17 cellular contexts compared by ENCODE assay signal in the genomic region with DNA sequence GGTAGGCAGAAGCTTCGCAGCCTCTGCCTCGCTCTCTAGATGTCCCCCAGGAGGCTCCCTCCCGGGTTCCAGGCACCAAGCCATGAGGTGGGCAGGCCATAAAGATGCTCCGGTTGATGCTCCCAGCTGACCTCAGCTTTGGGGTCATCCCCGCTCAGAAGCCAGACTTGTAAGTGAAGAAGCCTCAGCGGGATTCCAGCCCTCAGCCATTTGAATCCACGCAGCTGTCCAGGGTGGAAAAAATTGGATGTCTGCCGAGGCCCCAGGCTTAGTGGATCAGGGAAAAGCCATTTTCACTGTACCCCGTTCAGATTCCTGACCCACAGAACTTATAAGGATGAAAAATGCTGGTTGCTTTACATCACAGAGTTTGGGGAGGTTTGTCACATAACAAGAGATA. TPM values are rescaled to one million over a fixed set of nuclear protein-coding genes. Genes with fewer than 3 reads are reported as not detected.
DNase-seq lines count a peak whose midpoint lies in the region; ATAC-seq and TF ChIP-seq lines count a peak whose summit lies in the region.
"Had no signal": no experiment of that assay in that cellular context is flagged by ENCODE, and none has a peak within 500 bp of the region (broad histone marks: within the 10 kb centered on the region; RNA-seq: fewer than 3 reads in every experiment).

No MANE protein-coding gene starts in this region.

- peaks cover 12% of the 10 kb centered on the region for H3K27me3 Mint-ChIP-seq in activated naive CD4-positive, alpha-beta T cell treated with anti-CD3 and anti-CD28 coated beads for 36 hours (ENCODE audit: low read depth)
- H3K27me3 Mint-ChIP-seq in progenitor cell of endocrine pancreas = no peaks in the 10 kb centered on the region

- no peak overlapping the region for H3K56ac ChIP-seq in IMR-90 (ENCODE audit: extremely low read depth, insufficient read depth, low read length)

- no peak overlapping the region for H2BK5ac ChIP-seq in IMR-90 (ENCODE audit: low read depth, low read length, poor library complexity, severe bottlenecking)

- POLR2A ChIA-PET in IMR-90 (lab: Charles Lee; ENCODE audit: unreplicated experiment) = no interaction called here

- H2BK20ac ChIP-seq in IMR-90 (ENCODE audit: low read depth, low read length) = no peak overlapping the region

- H3K4me1 ChIP-seq in IMR-90 (ENCODE audit: control insufficient read depth, insufficient read depth, low read length) (no peaks in the 10 kb centered on the region), parathyroid adenoma (no peaks in the 10 kb centered on the region)
- H3K4me1 ChIP-seq: A549, Caco-2 had no signal

- H3K4ac ChIP-seq in IMR-90 (ENCODE audit: low read depth, low read length) = no peak overlapping the region

- WGBS in IMR-90 (ENCODE audit: extremely low coverage in 2 of 2, insufficient read length in 1 of 2), 2 experiments = 52% methylated on average over 6 of the region's 9 CpGs; no CpG with 5 or more reads in 1 of the 2 experiments

- no peak overlapping the region for H4K91ac ChIP-seq in IMR-90 (ENCODE audit: insufficient read depth, low read depth, low read length)

- no peak overlapping the region for H3K27ac Mint-ChIP-seq in activated naive CD4-positive, alpha-beta T cell treated with anti-CD3 and anti-CD28 coated beads for 36 hours
- H3K27ac Mint-ChIP-seq in progenitor cell of endocrine pancreas = no peak overlapping the region
- H3K27ac Mint-ChIP-seq: CD14-positive monocyte; CD8-positive, alpha-beta memory T cell; HFFc6 had no signal

- TF ChIP-seq POLR2A in IMR-90 (IDR thresholded peaks at IDR 0.05; ENCODE audit: low read depth, low read length) = no peak

- H3K27ac ChIP-seq in IMR-90 (ENCODE audit: insufficient read depth, low read length) = no peak overlapping the region
- no peak overlapping the region for H3K27ac ChIP-seq in parathyroid adenoma
- H3K27ac ChIP-seq: A549 had no signal

- no peak for DNase-seq in IMR-90
- peak; percentile 47 for DNase-seq in LHCN-M2 (ENCODE audit: low read depth)
- peak; percentile 4 for DNase-seq in fibroblast of villous mesenchyme (ENCODE audit: low read depth)
- DNase-seq in nucleus accumbens (lab: John Stamatoyannopoulos, UW) = no peak
- no peak for DNase-seq in activated naive CD4-positive, alpha-beta T cell treated with anti-CD3 and anti-CD28 coated beads for 36 hours
- no peak for DNase-seq in progenitor cell of endocrine pancreas (ENCODE audit: low spot score, unreplicated experiment)
- DNase-seq: Caco-2; CD8-positive, alpha-beta memory T cell; HCEC 1CT; HFFc6 had no signal

- no peaks in the 10 kb centered on the region for H3K79me2 ChIP-seq in parathyroid adenoma

- H3K18ac ChIP-seq in IMR-90 (ENCODE audit: low read depth, low read length) = no peak overlapping the region

- H3K23ac ChIP-seq in IMR-90 (ENCODE audit: low read depth, low read length) = no peak overlapping the region

- no peak overlapping the region for H2BK120ac ChIP-seq in IMR-90 (ENCODE audit: low read depth, low read length)

- H3K36me3 ChIP-seq in IMR-90 (ENCODE audit: control insufficient read depth, insufficient read depth, low read length) (no peaks in the 10 kb centered on the region), parathyroid adenoma (ENCODE audit: control insufficient read depth, insufficient read depth, low read length) (no peaks in the 10 kb centered on the region)

- no peak overlapping the region for H3K14ac ChIP-seq in IMR-90 (replicated peaks; ENCODE audit: low read depth, low read length)

- H3K27me3 ChIP-seq in IMR-90 (ENCODE audit: control insufficient read depth, insufficient read depth, low read length) (peaks cover 12% of the 10 kb centered on the region), parathyroid adenoma (ENCODE audit: control insufficient read depth, insufficient read depth, low read length) (no peaks in the 10 kb centered on the region)

- no peak for TF ChIP-seq RAD21 in IMR-90 (IDR thresholded peaks at IDR 0.05; ENCODE audit: low read length)

- no peaks in the 10 kb centered on the region for H3K79me1 ChIP-seq in IMR-90 (ENCODE audit: low read depth in 1 of 2, low read length in 2 of 2)

- no TSS peak for BruUV-seq in IMR-90 (replicated peaks; lab: Mats Ljungman, UMichigan)

- H2AK9ac ChIP-seq in IMR-90 (replicated peaks; ENCODE audit: low read depth, low read length, poor library complexity) = no peak overlapping the region

- no peak overlapping the region for H2AK5ac ChIP-seq in IMR-90 (ENCODE audit: low read depth, low read length)

- CTCF ChIA-PET in IMR-90 (lab: Yijun Ruan, JAX) = interaction anchor here (1.6 kb wide), 1 partner anchor 12 kb away, joined by 11 read pairs; no protein-coding TSS in a partner anchor
- CTCF ChIA-PET in activated naive CD4-positive, alpha-beta T cell treated with anti-CD3 and anti-CD28 coated beads for 36 hours (lab: Charles Lee) = no interaction called here

- H2BK15ac ChIP-seq in IMR-90 (ENCODE audit: low read depth, low read length) = no peak overlapping the region

- no peak overlapping the region for H4K8ac ChIP-seq in IMR-90 (ENCODE audit: low read depth in 2 of 2, low read length in 2 of 2)

- H3K4me3 Mint-ChIP-seq in activated naive CD4-positive, alpha-beta T cell treated with anti-CD3 and anti-CD28 coated beads for 36 hours = no peak overlapping the region
- H3K4me3 Mint-ChIP-seq in progenitor cell of endocrine pancreas (ENCODE audit: low read depth) = no peak overlapping the region
- H3K4me3 Mint-ChIP-seq: CD14-positive monocyte; CD8-positive, alpha-beta memory T cell; HFFc6 had no signal

- peaks cover 8% of the 10 kb centered on the region for H3K9me3 Mint-ChIP-seq in activated naive CD4-positive, alpha-beta T cell treated with anti-CD3 and anti-CD28 coated beads for 36 hours
- peaks cover 4% of the 10 kb centered on the region for H3K9me3 Mint-ChIP-seq in progenitor cell of endocrine pancreas (ENCODE audit: low read depth)

- H3K9ac ChIP-seq in IMR-90 (ENCODE audit: low read depth, low read length) (no peak overlapping the region), parathyroid adenoma (no peak overlapping the region)

- H3K9me1 ChIP-seq in IMR-90 (ENCODE audit: insufficient read depth, low read length) = no peaks in the 10 kb centered on the region

- in situ Hi-C loops in IMR-90 (cut with MboI; ENCODE audit: low sequenced_read_pairs) = no loop called here

- peak overlapping the region; percentile 21 for H2AFZ ChIP-seq in IMR-90 (replicated peaks; ENCODE audit: low read length, poor library complexity)
- peak overlapping the region; percentile 16 for H2AFZ ChIP-seq in parathyroid adenoma

- H3K4me2 ChIP-seq in IMR-90 (ENCODE audit: low read depth, low read length) = no peak overlapping the region
- no peak overlapping the region for H3K4me2 ChIP-seq in parathyroid adenoma (ENCODE audit: low read length)
- H3K4me2 ChIP-seq: A549 had no signal

- H3K36me3 Mint-ChIP-seq in activated naive CD4-positive, alpha-beta T cell treated with anti-CD3 and anti-CD28 coated beads for 36 hours (ENCODE audit: low read depth) = peaks cover 2% of the 10 kb centered on the region
- no peaks in the 10 kb centered on the region for H3K36me3 Mint-ChIP-seq in progenitor cell of endocrine pancreas (ENCODE audit: insufficient read depth)
- H3K36me3 Mint-ChIP-seq: CD14-positive monocyte had no signal

- dilution Hi-C loops in IMR-90 (cut with HindIII; ENCODE audit: low sequenced_read_pairs, unreplicated experiment) = no loop called here

- no peaks in the 10 kb centered on the region for H4K20me1 ChIP-seq in IMR-90 (ENCODE audit: insufficient read depth, low read length)

- no peak for ATAC-seq in IMR-90 (ENCODE audit: low read depth)
- ATAC-seq: A549 had no signal

- no peaks in the 10 kb centered on the region for H3K4me1 Mint-ChIP-seq in activated naive CD4-positive, alpha-beta T cell treated with anti-CD3 and anti-CD28 coated beads for 36 hours (ENCODE audit: low read depth)
- no peaks in the 10 kb centered on the region for H3K4me1 Mint-ChIP-seq in progenitor cell of endocrine pancreas (ENCODE audit: low read depth)
- H3K4me1 Mint-ChIP-seq: CD14-positive monocyte; CD8-positive, alpha-beta memory T cell had no signal

- intact Hi-C loops in IMR-90 (cut with micrococcal nuclease) = no loop called here
- intact Hi-C loops in activated naive CD4-positive, alpha-beta T cell treated with anti-CD3 and anti-CD28 coated beads for 36 hours (cut with micrococcal nuclease) = no loop called here

- 0 out of 2 replicates have a peak, but pooled peaks cover 3% of the 10 kb centered on the region for H3K9me3 ChIP-seq in IMR-90 (ENCODE audit: control insufficient read depth, insufficient read depth, low read length)
- no peaks in the 10 kb centered on the region for H3K9me3 ChIP-seq in parathyroid adenoma (ENCODE audit: control insufficient read depth, low read length)

- H4K5ac ChIP-seq in IMR-90 (ENCODE audit: low read depth, low read length) = no peak overlapping the region

- H3K4me3 ChIP-seq in IMR-90 (ENCODE audit: insufficient read depth, low read depth, low read length) = no peak overlapping the region
- H3K4me3 ChIP-seq in fibroblast of villous mesenchyme (ENCODE audit: low read depth, low read length) = no peak overlapping the region
- H3K4me3 ChIP-seq in parathyroid adenoma (ENCODE audit: low read depth, low read length) = no peak overlapping the region
- H3K4me3 ChIP-seq: A549 had no signal

- TF ChIP-seq CTCF in IMR-90 (conservative IDR thresholded peaks at IDR 0.05; ENCODE audit: low read depth, low read length) = no peak
- no peak for TF ChIP-seq CTCF in fibroblast of villous mesenchyme (IDR thresholded peaks at IDR 0.05; ENCODE audit: insufficient read depth, low read depth, low read length)
- no peak for TF ChIP-seq CTCF in parathyroid adenoma (IDR thresholded peaks at IDR 0.05)
- no peak for TF ChIP-seq CTCF in progenitor cell of endocrine pancreas (IDR thresholded peaks at IDR 0.05; ENCODE audit: unreplicated experiment)

TF ChIP-seq in IMR-90, 13 proteins besides CTCF, POLR2A, EP300 and RAD21 (continues in another document):
- TF ChIP-seq RCOR1 (IDR thresholded peaks at IDR 0.05; ENCODE audit: insufficient replicate concordance, low read length) = no peak

RNA-seq across cellular contexts. Expression of a gene that starts 49.1 kb away (rescaled TPM):
- total RNA-seq in IMR-90 (2012; rRNA removed) = not detected in 2 replicates
- not detected in 2 replicates for polyA plus RNA-seq in IMR-90 (2012; rRNA removed)
- not detected in 2 replicates for polyA plus RNA-seq in IMR-90 (2012; cell fraction: cytosol; rRNA removed)
- polyA plus RNA-seq in IMR-90 (2012; cell fraction: nucleus; rRNA removed; ENCODE audit: low replicate concordance) = not detected in 2 replicates
- not detected in 2 replicates for total RNA-seq in LHCN-M2 (2014; rRNA removed)
- polyA plus RNA-seq in LHCN-M2 (2012) = not detected
- not detected in 2 replicates for total RNA-seq in fibroblast of villous mesenchyme
- not detected for total RNA-seq in activated naive CD4-positive, alpha-beta T cell treated with anti-CD3 and anti-CD28 coated beads for 36 hours
- total RNA-seq in progenitor cell of endocrine pancreas = 4.1 and 4.5 TPM in 2 replicates
- total RNA-seq: CD8-positive, alpha-beta memory T cell; Daoy; H4; HFFc6; HT1080 had no signal
- polyA plus RNA-seq: BJ; CD14-positive monocyte; CD8-positive, alpha-beta memory T cell had no signal

RNA-seq across cellular contexts. Expression of a gene that starts 55.0 kb away (rescaled TPM):
- 33.9 and 35.8 TPM in 2 replicates for total RNA-seq in IMR-90 (2012; rRNA removed)
- 28.1 and 31.5 TPM in 2 replicates for polyA plus RNA-seq in IMR-90 (2012; rRNA removed)
- polyA plus RNA-seq in IMR-90 (2012; cell fraction: cytosol; rRNA removed) = 10.2 TPM in 2 replicates
- polyA plus RNA-seq in IMR-90 (2012; cell fraction: nucleus; rRNA removed; ENCODE audit: low replicate concordance) = 2.6 and 11.4 TPM in 2 replicates
- 74.7 and 75.7 TPM in 2 replicates for total RNA-seq in LHCN-M2 (2014; rRNA removed)
- 51.8 TPM for polyA plus RNA-seq in LHCN-M2 (2012)
- 21.6 and 37.1 TPM in 2 replicates for total RNA-seq in fibroblast of villous mesenchyme
- 10 to 100 TPM; 18.4 to 18.7 TPM for total RNA-seq in activated naive CD4-positive, alpha-beta T cell treated with anti-CD3 and anti-CD28 coated beads for 36 hours
- 43.7 and 49.5 TPM in 2 replicates for total RNA-seq in progenitor cell of endocrine pancreas

Comparison
In these comparisons a context has a peak if more than half of its experiments do, and no peak if none do; other contexts are left out.
1. DNase-seq: peak in LHCN-M2 (single experiment) and fibroblast of villous mesenchyme (single experiment); none in IMR-90 (single experiment), nucleus accumbens (0 of 56), activated naive CD4-positive, alpha-beta T cell treated with anti-CD3 and anti-CD28 coated beads for 36 hours (single experiment) and progenitor cell of endocrine pancreas (single experiment).